In the genomic region with DNA sequence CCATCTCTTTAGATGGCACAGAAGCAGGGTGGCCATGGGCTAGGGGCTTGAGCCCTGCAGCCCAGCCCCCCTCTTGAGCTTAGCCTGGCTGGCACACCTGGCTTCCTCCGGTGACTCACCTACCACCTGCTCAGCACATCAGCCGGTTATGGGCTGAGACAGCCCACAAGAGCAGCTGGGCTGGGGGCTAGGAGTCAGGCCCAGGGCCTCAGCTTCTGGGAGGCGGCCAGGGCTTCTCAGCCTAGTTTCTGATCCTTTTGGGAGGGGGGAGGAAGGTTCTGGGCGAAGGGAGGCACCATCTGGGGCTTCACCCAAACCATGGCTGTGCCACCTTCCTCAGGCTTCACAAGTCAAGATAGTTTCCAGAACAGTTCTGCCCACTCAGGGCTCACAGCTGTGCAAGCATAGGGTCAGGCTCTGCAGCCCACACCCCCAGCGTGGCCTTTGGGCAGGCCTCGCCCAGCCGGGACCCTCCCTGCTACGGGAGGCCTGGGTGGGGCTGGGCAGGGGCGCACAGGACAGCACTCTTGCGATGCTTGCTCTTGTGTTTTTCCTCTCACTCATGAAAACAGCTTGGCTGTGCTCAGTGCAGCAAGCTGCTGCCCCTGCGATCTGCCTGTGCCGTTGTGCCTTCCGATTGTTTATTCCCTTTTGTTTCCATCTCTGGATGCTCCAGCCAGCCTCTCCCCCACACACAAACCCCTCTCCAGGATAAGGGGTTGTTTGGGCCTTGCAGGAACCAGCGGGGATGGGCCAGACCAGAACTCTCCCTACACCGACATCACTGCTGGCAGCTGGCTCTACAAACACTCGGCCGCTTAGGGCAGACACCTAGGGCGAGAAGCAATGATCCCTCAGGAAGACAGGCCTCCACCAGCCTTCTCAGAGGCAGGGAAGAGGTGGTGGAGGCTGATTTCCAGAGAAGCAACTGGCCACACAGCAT, we compare ENCODE assay signal across 8 cellular contexts. TPM values are rescaled to one million over a fixed set of nuclear protein-coding genes. Genes with fewer than 3 reads are reported as not detected.
DNase-seq lines count a peak whose midpoint lies in the region; ATAC-seq and TF ChIP-seq lines count a peak whose summit lies in the region.

No MANE protein-coding gene starts in this region.

- H4K20me1 ChIP-seq in hepatocyte (ENCODE audit: insufficient read depth, poor library complexity, severe bottlenecking): no peaks in the 10 kb centered on the region

- POLR2A ChIA-PET in Panc1 (lab: Charles Lee): no interaction called here

- intact Hi-C loops in Panc1 (cut with micrococcal nuclease; ENCODE audit: unreplicated experiment): no loop called here

- no peak overlapping the region for H3K4me2 ChIP-seq in hepatocyte

- no peaks in the 10 kb centered on the region for H3K9me2 ChIP-seq in hepatocyte (replicated peaks; ENCODE audit: insufficient read depth)

- peaks cover 41% of the 10 kb centered on the region for H3K4me1 Mint-ChIP-seq in activated T-cell treated with anti-CD3 and anti-CD28 coated beads, Interleukin-2, amount 50 U/mL, for 72 hours (ENCODE audit: low read depth)

- in situ Hi-C loops in Panc1 (cut with HindIII; ENCODE audit: low pct_unique_long_range_greater_than_20kb, low sequenced_read_pairs): no loop called here

- ATAC-seq in activated T-cell treated with anti-CD3 and anti-CD28 coated beads, Interleukin-2, amount 50 U/mL, for 72 hours (replicated peaks in 1 of 2): peak; percentile 45 to 49
- ATAC-seq in Panc1: 0 out of 2 replicates have a peak, but pooled peaks have one; percentile 33
- no peak for ATAC-seq in HG03378 (IDR thresholded peaks at IDR 0.05; ENCODE audit: unreplicated experiment)
- ATAC-seq in HG02610 (IDR thresholded peaks at IDR 0.05; ENCODE audit: unreplicated experiment): no peak
- ATAC-seq in HG03354 (IDR thresholded peaks at IDR 0.05; ENCODE audit: poor library complexity, severe bottlenecking, unreplicated experiment): no peak

- H3K9me3 ChIP-seq in Panc1 (ENCODE audit: control insufficient read depth, insufficient read depth, low read depth, low read length): no peaks in the 10 kb centered on the region
- no peaks in the 10 kb centered on the region for H3K9me3 ChIP-seq in hepatocyte (ENCODE audit: low read depth)
- H3K9me3 ChIP-seq in tibial nerve: no peaks in the 10 kb centered on the region

- H2AFZ ChIP-seq in hepatocyte: no peak overlapping the region

- H3K4me3 ChIP-seq in Panc1 (ENCODE audit: low read depth in 2 of 2, low read length in 2 of 2) (no peak overlapping the region), hepatocyte (no peak overlapping the region), tibial nerve (no peak overlapping the region)

- WGBS in hepatocyte (ENCODE audit: low lambda C conversion rate, missing lambda C conversion rate): 76% methylated on average over 18 of the region's 18 CpGs
- WGBS in tibial nerve, 2 donors: 46 to 59% methylated on average over 18 of the region's 18 CpGs

- no peaks in the 10 kb centered on the region for H3K36me3 Mint-ChIP-seq in activated T-cell treated with anti-CD3 and anti-CD28 coated beads, Interleukin-2, amount 50 U/mL, for 72 hours (ENCODE audit: insufficient read depth in 2 of 2)

- TF ChIP-seq CTCF in Panc1 (IDR thresholded peaks at IDR 0.05) (no peak), hepatocyte (IDR thresholded peaks at IDR 0.05; ENCODE audit: poor library complexity) (no peak), tibial nerve (IDR thresholded peaks at IDR 0.05) (no peak)

- CTCF ChIA-PET in Panc1 (lab: Charles Lee): no interaction called here

- H3K4me1 ChIP-seq in Panc1 (ENCODE audit: control insufficient read depth, insufficient read depth, low read length): peaks cover 13% of the 10 kb centered on the region
- H3K4me1 ChIP-seq in hepatocyte (ENCODE audit: insufficient read depth): peaks cover 44% of the 10 kb centered on the region
- peaks cover 0 to 33% (median 19%) of the 10 kb centered on the region in 4 donors for H3K4me1 ChIP-seq in tibial nerve

- H3K9me3 Mint-ChIP-seq in activated T-cell treated with anti-CD3 and anti-CD28 coated beads, Interleukin-2, amount 50 U/mL, for 72 hours: no peaks in the 10 kb centered on the region

- DNase-seq in activated T-cell treated with anti-CD3 and anti-CD28 coated beads, Interleukin-2, amount 50 U/mL, for 72 hours: no peak
- DNase-seq in activated T-cell treated with anti-CD3 and anti-CD28 coated beads, Interleukin-2, amount 50 U/mL, for 48 hours: no peak
- DNase-seq in Panc1 (ENCODE audit: low read depth, low spot score): no peak
- DNase-seq in hepatocyte (ENCODE audit: low spot score): peak; percentile 60
- no peak for DNase-seq in tibial nerve (ENCODE audit: low spot score in 2 of 2)

- no peak for TF ChIP-seq EP300 in tibial nerve (IDR thresholded peaks at IDR 0.05)

- H3K27me3 ChIP-seq in Panc1 (ENCODE audit: control insufficient read depth, insufficient read depth, low read length): no peaks in the 10 kb centered on the region
- H3K27me3 ChIP-seq in hepatocyte: no peaks in the 10 kb centered on the region
- no peaks in the 10 kb centered on the region for H3K27me3 ChIP-seq in tibial nerve

- no peak overlapping the region for H3K4me3 Mint-ChIP-seq in activated T-cell treated with anti-CD3 and anti-CD28 coated beads, Interleukin-2, amount 50 U/mL, for 72 hours

- no peaks in the 10 kb centered on the region for H3K79me2 ChIP-seq in hepatocyte

- BruUV-seq in Panc1 (replicated peaks; lab: Mats Ljungman, UMichigan): no TSS peak

- no peak overlapping the region for H3K27ac ChIP-seq in Panc1 (ENCODE audit: low read length)
- peak overlapping the region; percentile 51 for H3K27ac ChIP-seq in hepatocyte
- H3K27ac ChIP-seq in tibial nerve: peak overlapping the region in 3 of 4 donors; percentile 47 to 76 (median 50)

- H3K36me3 ChIP-seq in Panc1 (ENCODE audit: control insufficient read depth, insufficient read depth, low read length) (no peaks in the 10 kb centered on the region), hepatocyte (replicated peaks; ENCODE audit: insufficient read depth, low read depth) (no peaks in the 10 kb centered on the region), tibial nerve (no peaks in the 10 kb centered on the region)

- H3K27ac Mint-ChIP-seq in activated T-cell treated with anti-CD3 and anti-CD28 coated beads, Interleukin-2, amount 50 U/mL, for 72 hours: peak overlapping the region; percentile 12

- no peaks in the 10 kb centered on the region for H3K27me3 Mint-ChIP-seq in activated T-cell treated with anti-CD3 and anti-CD28 coated beads, Interleukin-2, amount 50 U/mL, for 72 hours (ENCODE audit: low read depth)

- TF ChIP-seq POLR2A in tibial nerve (IDR thresholded peaks at IDR 0.05): no peak

RNA-seq across cellular contexts. Expression of a gene that starts 26.1 kb away (rescaled TPM):
- 10 to 100 TPM; 16.0 to 22.2 TPM for total RNA-seq in activated T-cell treated with anti-CD3 and anti-CD28 coated beads, Interleukin-2, amount 50 U/mL, for 72 hours
- total RNA-seq in Panc1 (2021; ENCODE audit: unreplicated experiment): 40.2 TPM
- 54.0 TPM for polyA plus RNA-seq in Panc1 (2012; ENCODE audit: insufficient read length)
- total RNA-seq in hepatocyte: 30.2 and 37.5 TPM in 2 replicates
- polyA plus RNA-seq in hepatocyte: 28.6 and 33.4 TPM in 2 replicates
- total RNA-seq in tibial nerve: 100 to 1,000 TPM; 120 to 181 (median 147) TPM

RNA-seq across cellular contexts. Expression of a gene that starts 38.2 kb away (rescaled TPM):
- 10 to 100 TPM; 16.5 to 17.2 TPM for total RNA-seq in activated T-cell treated with anti-CD3 and anti-CD28 coated beads, Interleukin-2, amount 50 U/mL, for 72 hours
- total RNA-seq in Panc1 (2021; ENCODE audit: unreplicated experiment): 24.4 TPM
- 40.1 TPM for polyA plus RNA-seq in Panc1 (2012; ENCODE audit: insufficient read length)
- 9.0 and 13.6 TPM in 2 replicates for total RNA-seq in hepatocyte
- polyA plus RNA-seq in hepatocyte: 25.6 and 34.9 TPM in 2 replicates
- total RNA-seq in tibial nerve: 10 to 100 TPM; 13.8 to 23.7 (median 19.5) TPM

RNA-seq across cellular contexts. Expression of a gene that starts 52.2 kb away (rescaled TPM):
- 1 to 10 TPM; 4.4 to 5.7 TPM for total RNA-seq in activated T-cell treated with anti-CD3 and anti-CD28 coated beads, Interleukin-2, amount 50 U/mL, for 72 hours
- 3.2 TPM for total RNA-seq in Panc1 (2021; ENCODE audit: unreplicated experiment)
- polyA plus RNA-seq in Panc1 (2012; ENCODE audit: insufficient read length): 2.6 TPM
- total RNA-seq in hepatocyte: 1.8 and 2.0 TPM in 2 replicates
- polyA plus RNA-seq in hepatocyte: 4.4 and 4.7 TPM in 2 replicates
- 10 to 100 TPM in 2 of 4 donors, 1 to 10 TPM in 2; 6.1 to 23.1 (median 11.2) TPM for total RNA-seq in tibial nerve

Comparison
In these comparisons a context has a peak if more than half of its experiments do, and no peak if none do; other contexts are left out.
1. ATAC-seq: peak in activated T-cell treated with anti-CD3 and anti-CD28 coated beads, Interleukin-2, amount 50 U/mL, for 72 hours (2 of 2) and Panc1 (single experiment); none in HG03378 (single experiment), HG02610 (single experiment) and HG03354 (single experiment).